1 cellular context compared by ENCODE assay signal in genomic region chr15:79954659-79955058, GRCh38.
TF ChIP-seq lines count a peak whose summit lies in the region.

No MANE protein-coding gene starts in this region.

TF ChIP-seq in K562, 482 proteins besides CTCF, POLR2A, EP300 and RAD21:
- TF ChIP-seq SAP30 (IDR thresholded peaks at IDR 0.05; ENCODE audit: borderline replicate concordance, insufficient read depth, low read depth, low read length, poor library complexity, severe bottlenecking) = no peak
- 0 out of 2 replicates have a peak, but pooled peaks have one; percentile 24 for TF ChIP-seq TSC22D4 (tag; IDR thresholded peaks at IDR 0.05)
- no peak for TF ChIP-seq TEAD4 (IDR thresholded peaks at IDR 0.05; ENCODE audit: low read length)
- no peak for TF ChIP-seq TEAD4 (CRISPR knock-in tag; IDR thresholded peaks at IDR 0.05; ENCODE audit: borderline replicate concordance)
- 0 out of 2 replicates have a peak, but pooled peaks have one; percentile 16 for TF ChIP-seq SPI1 (IDR thresholded peaks at IDR 0.05; ENCODE audit: borderline replicate concordance, low read depth, low read length)
TF ChIP-seq in K562: peak in this region for 2.
